ENCODE assay signal across 8 cellular contexts in genomic region chr12:89947437-89948265, GRCh38.
DNase-seq lines count a peak whose midpoint lies in the region; ATAC-seq, FAIRE-seq and TF ChIP-seq lines count a peak whose summit lies in the region.

No MANE protein-coding gene starts in this region.

- peak overlapping the region; percentile 82 for H3K27ac ChIP-seq in CD4-positive, CD25-positive, alpha-beta regulatory T cell (ENCODE audit: insufficient read depth, low read length, poor library complexity, severe bottlenecking)
- H3K27ac ChIP-seq in kidney (ENCODE audit: low read depth in 2 of 2, low read length in 2 of 2), result peak overlapping the region in 1 of 2 donors; percentile 34

- no peaks in the 10 kb centered on the region for H3K9me3 ChIP-seq in CD4-positive, CD25-positive, alpha-beta regulatory T cell (ENCODE audit: control insufficient read depth in 2 of 2, low read length in 2 of 2)
- no peaks in the 10 kb centered on the region for H3K9me3 ChIP-seq in kidney (ENCODE audit: control insufficient read depth in 1 of 2, low read length in 2 of 2)

- H3K9me3 Mint-ChIP-seq in CD4-positive, CD25-positive, alpha-beta regulatory T cell, result no peaks in the 10 kb centered on the region
- H3K9me3 Mint-ChIP-seq in nephron progenitor cell, result no peaks in the 10 kb centered on the region

- no peak for FAIRE-seq in kidney (lab: Jason Lieb, UNC)

- H3K27ac Mint-ChIP-seq in CD4-positive, CD25-positive, alpha-beta regulatory T cell, result peak overlapping the region; percentile 66 to 86 (median 86)
- peak overlapping the region; percentile 86 for H3K27ac Mint-ChIP-seq in nephron progenitor cell

- H3K27me3 Mint-ChIP-seq in CD4-positive, CD25-positive, alpha-beta regulatory T cell, result no peaks in the 10 kb centered on the region
- H3K27me3 Mint-ChIP-seq in nephron progenitor cell (ENCODE audit: low read depth, poor library complexity), result no peaks in the 10 kb centered on the region

- peaks cover 46 to 69% (median 59%) of the 10 kb centered on the region in 4 donors for H3K4me1 Mint-ChIP-seq in CD4-positive, CD25-positive, alpha-beta regulatory T cell
- peaks cover 45% of the 10 kb centered on the region for H3K4me1 Mint-ChIP-seq in nephron progenitor cell

- ATAC-seq in CD4-positive, CD25-positive, alpha-beta regulatory T cell (ENCODE audit: low read depth in 2 of 2), result peak in 1 of 2 donors; percentile 5

- H3K4me3 ChIP-seq in CD4-positive, CD25-positive, alpha-beta regulatory T cell (ENCODE audit: low read depth, low read length), result no peak overlapping the region
- no peak overlapping the region for H3K4me3 ChIP-seq in kidney (ENCODE audit: low read length in 2 of 2)

- no peak for DNase-seq in CD4-positive, CD25-positive, alpha-beta regulatory T cell
- DNase-seq in NCI-H1092 treated with DMSO at 0.1 percent for 48 hours (lab: John Stamatoyannopoulos, UW) (peak; percentile 13), dermis microvascular lymphatic vessel endothelial cell (ENCODE audit: low read depth in 2 of 2) (peak; percentile 69 to 93), nephron progenitor cell (no peak), NCI-H345 treated with DMSO at 0.1 percent for 48 hours (lab: John Stamatoyannopoulos, UW; ENCODE audit: unreplicated experiment) (no peak), kidney (no peak), NCI-H748 (lab: John Stamatoyannopoulos, UW; ENCODE audit: unreplicated experiment) (no peak)
- DNase-seq in activated CD4-positive, alpha-beta T cell treated with anti-CD3 and anti-CD28 coated beads for 48 hours, result no peak

- intact Hi-C loops in kidney (cut with DNase I), result no loop called here

- no peaks in the 10 kb centered on the region for H3K36me3 ChIP-seq in CD4-positive, CD25-positive, alpha-beta regulatory T cell (ENCODE audit: control insufficient read depth, insufficient read depth, low read length)
- H3K36me3 ChIP-seq in kidney (ENCODE audit: control insufficient read depth in 1 of 2, insufficient read depth in 2 of 2, low read length in 2 of 2), result no peaks in the 10 kb centered on the region

- no peaks in the 10 kb centered on the region for H3K27me3 ChIP-seq in CD4-positive, CD25-positive, alpha-beta regulatory T cell (ENCODE audit: control insufficient read depth, insufficient read depth, low read length)

- no peak for TF ChIP-seq CTCF in nephron progenitor cell (IDR thresholded peaks at IDR 0.05)
- TF ChIP-seq CTCF in kidney (IDR thresholded peaks at IDR 0.05; ENCODE audit: borderline replicate concordance, extremely low read depth, insufficient read depth), result no peak

- no peak overlapping the region for H3K4me3 Mint-ChIP-seq in CD4-positive, CD25-positive, alpha-beta regulatory T cell
- peak overlapping the region; percentile 8 for H3K4me3 Mint-ChIP-seq in nephron progenitor cell

- peaks cover 40% of the 10 kb centered on the region for H3K4me1 ChIP-seq in CD4-positive, CD25-positive, alpha-beta regulatory T cell (ENCODE audit: control insufficient read depth, insufficient read depth, low read length, poor library complexity, severe bottlenecking)
- no peaks in the 10 kb centered on the region for H3K4me1 ChIP-seq in kidney (ENCODE audit: control insufficient read depth in 1 of 2, insufficient read depth in 1 of 2, low read depth in 1 of 2, low read length in 2 of 2)

- H3K9ac ChIP-seq in kidney (ENCODE audit: low read length in 2 of 2), result no peak overlapping the region

- no peaks in the 10 kb centered on the region for H3K36me3 Mint-ChIP-seq in CD4-positive, CD25-positive, alpha-beta regulatory T cell
- H3K36me3 Mint-ChIP-seq in nephron progenitor cell (ENCODE audit: low read depth), result no peaks in the 10 kb centered on the region

Comparison
In these comparisons a context has a peak if more than half of its experiments do, and no peak if none do; other contexts are left out.
1. DNase-seq: peak in NCI-H1092 treated with DMSO at 0.1 percent for 48 hours (single experiment) and dermis microvascular lymphatic vessel endothelial cell (2 of 2); none in CD4-positive, CD25-positive, alpha-beta regulatory T cell (0 of 3), nephron progenitor cell (single experiment), NCI-H345 treated with DMSO at 0.1 percent for 48 hours (single experiment), kidney (single experiment), NCI-H748 (single experiment) and activated CD4-positive, alpha-beta T cell treated with anti-CD3 and anti-CD28 coated beads for 48 hours (single experiment).